ENCODE assay signal across 8 cellular contexts in the genomic region with DNA sequence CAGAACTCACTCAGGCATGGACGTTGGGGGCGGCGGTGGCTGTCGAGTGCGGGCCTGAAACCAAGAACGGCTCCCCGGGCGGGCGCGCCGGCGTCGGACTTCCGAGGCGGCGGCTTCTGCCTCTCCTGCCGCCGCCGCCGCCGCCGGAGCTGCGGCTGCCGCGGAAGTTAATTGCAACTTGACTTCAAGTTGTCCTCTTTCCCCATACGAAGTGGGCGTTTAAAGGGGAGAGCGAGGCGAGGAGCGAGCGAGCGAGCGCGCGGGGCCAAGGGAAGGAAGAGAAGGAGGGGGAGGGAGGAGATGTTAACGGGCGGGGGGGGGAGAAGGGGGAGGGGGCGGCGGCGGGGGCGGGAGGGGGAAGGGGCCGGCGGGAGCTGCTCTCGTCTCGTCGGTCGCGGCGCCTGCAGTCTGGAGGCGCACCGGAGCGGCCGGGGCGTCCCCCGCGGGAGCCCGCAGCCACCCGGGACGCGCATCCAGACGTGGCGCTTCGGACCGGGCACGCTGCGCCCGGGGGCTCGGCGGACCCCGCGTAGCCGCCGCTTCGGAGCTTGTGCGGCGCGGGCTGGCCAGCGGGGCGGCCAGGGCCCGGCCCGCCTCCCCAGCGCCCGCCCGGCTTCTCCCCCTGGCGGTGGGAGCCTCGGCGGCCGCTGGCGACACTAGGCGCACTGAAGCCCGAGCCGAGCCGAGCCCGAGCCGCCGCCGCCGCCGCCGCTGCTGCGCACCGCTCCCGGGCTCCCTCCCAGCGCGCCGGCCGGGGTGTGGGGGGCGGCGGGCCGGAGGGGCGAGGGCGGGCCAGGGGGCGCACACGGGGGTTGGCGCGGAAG. TPM values are rescaled to one million over a fixed set of nuclear protein-coding genes. Genes with fewer than 3 reads are reported as not detected.
DNase-seq lines count a peak whose midpoint lies in the region; ATAC-seq and TF ChIP-seq lines count a peak whose summit lies in the region.

No MANE protein-coding gene starts in this region.

- H3K27ac Mint-ChIP-seq in CD4-positive, alpha-beta T cell = peak overlapping the region; percentile 97
- H3K27ac Mint-ChIP-seq in activated naive CD4-positive, alpha-beta T cell treated with anti-CD3 and anti-CD28 coated beads, Interleukin-2, amount 10 ng/mL, durations not matched to agents 7 days and 5 days = peak overlapping the region; percentile 98

- ATAC-seq in CD4-positive, alpha-beta T cell (ENCODE audit: poor library complexity) = peak; percentile 60
- peak; percentile 96 for ATAC-seq in GM19397 (IDR thresholded peaks at IDR 0.05; ENCODE audit: unreplicated experiment)
- ATAC-seq in HG03565 (IDR thresholded peaks at IDR 0.05; ENCODE audit: unreplicated experiment) = peak; percentile 83
- ATAC-seq in heart right ventricle = peak; percentile 79 to 97 (median 92)
- peak; percentile 97 for ATAC-seq in psoas muscle

- H3K27me3 ChIP-seq in CD4-positive, alpha-beta T cell (ENCODE audit: control insufficient read depth, insufficient read depth, low read length) = no peaks in the 10 kb centered on the region
- H3K27me3 ChIP-seq in heart right ventricle (peaks cover 0 to 63% (median 32%) of the 10 kb centered on the region in 7 donors), psoas muscle (ENCODE audit: insufficient read depth in 3 of 3, low read length in 2 of 3) (peaks cover 0 to 37% (median 10%) of the 10 kb centered on the region in 3 donors)

- 0 to 1% methylated on average over 61 to 106 of the region's 116 CpGs for WGBS in heart right ventricle, 2 donors
- WGBS in psoas muscle, 3 donors = 0 to 1% (median 0%) methylated on average over 33 to 111 of the region's 116 CpGs

- no peak for TF ChIP-seq CTCF in CD4-positive, alpha-beta T cell (IDR thresholded peaks at IDR 0.05)
- TF ChIP-seq CTCF in heart right ventricle (IDR thresholded peaks at IDR 0.05) (peak in 6 of 9 donors; percentile 31 to 64 (median 45)), psoas muscle (IDR thresholded peaks at IDR 0.05) (peak; percentile 61)

- H3K36me3 ChIP-seq in heart right ventricle (no peaks in the 10 kb centered on the region), psoas muscle (ENCODE audit: insufficient read depth in 1 of 2, low read depth in 1 of 2) (no peaks in the 10 kb centered on the region)

- peaks cover 9% of the 10 kb centered on the region for H3K9me3 ChIP-seq in CD4-positive, alpha-beta T cell (ENCODE audit: control insufficient read depth, low read length)
- H3K9me3 ChIP-seq in heart right ventricle = peaks cover 0 to 16% (median 7%) of the 10 kb centered on the region in 11 donors
- peaks cover 3% of the 10 kb centered on the region for H3K9me3 ChIP-seq in psoas muscle

- no peaks in the 10 kb centered on the region for H3K9me3 Mint-ChIP-seq in CD4-positive, alpha-beta T cell
- H3K9me3 Mint-ChIP-seq in activated naive CD4-positive, alpha-beta T cell treated with anti-CD3 and anti-CD28 coated beads, Interleukin-2, amount 10 ng/mL, durations not matched to agents 7 days and 5 days = peaks cover 17% of the 10 kb centered on the region

- CTCF ChIA-PET in CD4-positive, alpha-beta T cell (lab: Charles Lee) = interaction anchor here (0.7 to 2.4 kb wide), 13 partner anchors 8 to 313 kb away, joined by 3 to 15 read pairs (median 4); no protein-coding TSS in a partner anchor
- CTCF ChIA-PET in activated naive CD4-positive, alpha-beta T cell treated with anti-CD3 and anti-CD28 coated beads, Interleukin-2, amount 10 ng/mL, durations not matched to agents 7 days and 5 days (lab: Charles Lee) = interaction anchor here (1.6 kb wide), 1 partner anchor 14 kb away, joined by 4 read pairs; no protein-coding TSS in a partner anchor

- H3K4me3 Mint-ChIP-seq in CD4-positive, alpha-beta T cell = peak overlapping the region; percentile 96
- peak overlapping the region; percentile 96 for H3K4me3 Mint-ChIP-seq in activated naive CD4-positive, alpha-beta T cell treated with anti-CD3 and anti-CD28 coated beads, Interleukin-2, amount 10 ng/mL, durations not matched to agents 7 days and 5 days

- no peaks in the 10 kb centered on the region for H3K27me3 Mint-ChIP-seq in CD4-positive, alpha-beta T cell
- peaks cover 6% of the 10 kb centered on the region for H3K27me3 Mint-ChIP-seq in activated naive CD4-positive, alpha-beta T cell treated with anti-CD3 and anti-CD28 coated beads, Interleukin-2, amount 10 ng/mL, durations not matched to agents 7 days and 5 days

- POLR2A ChIA-PET in CD4-positive, alpha-beta T cell (lab: Charles Lee) = interaction anchor here (0.7 to 10.4 kb wide), 35 partner anchors 8 to 545 kb away, joined by 3 to 152 read pairs (median 4); partner anchors contain the start of gene SATB1

- H3K36me3 Mint-ChIP-seq in CD4-positive, alpha-beta T cell (ENCODE audit: low read depth) = peaks cover 74% of the 10 kb centered on the region
- peaks cover 63% of the 10 kb centered on the region for H3K36me3 Mint-ChIP-seq in activated naive CD4-positive, alpha-beta T cell treated with anti-CD3 and anti-CD28 coated beads, Interleukin-2, amount 10 ng/mL, durations not matched to agents 7 days and 5 days

- intact Hi-C loops in CD4-positive, alpha-beta T cell (cut with DNase I, micrococcal nuclease) = loop anchor here (1.0 to 5.0 kb wide), 11 partner anchors 20 to 314 kb away; partner anchors contain the start of gene SATB1 (in 1 of the 2)
- intact Hi-C loops in heart right ventricle (cut with DNase I) (loop anchor here in 1 of 10 donors (2.0 kb wide), 1 partner anchor 20 kb away; the partner anchor contains the start of gene SATB1), psoas muscle (cut with DNase I) (loop anchor here in 1 of 2 donors (2.0 kb wide), 1 partner anchor 16 kb away; no protein-coding TSS in a partner anchor)

- DNase-seq in CD4-positive, alpha-beta T cell = peak; percentile 61 to 81 (median 74)
- peak; percentile 86 for DNase-seq in SK-N-DZ (ENCODE audit: low spot score)
- DNase-seq in activated naive CD4-positive, alpha-beta T cell treated with anti-CD3 and anti-CD28 coated beads, Interleukin-2, amount 10 ng/mL, durations not matched to agents 7 days and 5 days = peak; percentile 89
- peak; percentile 47 to 75 for DNase-seq in heart right ventricle
- DNase-seq in psoas muscle = peak; percentile 77 to 83
- no peak for DNase-seq in DMS79 (lab: John Stamatoyannopoulos, UW)

- H3K4me3 ChIP-seq in heart right ventricle (peak overlapping the region; percentile 46 to 66 (median 58)), psoas muscle (peak overlapping the region; percentile 71)

- H3K27ac ChIP-seq in CD4-positive, alpha-beta T cell (ENCODE audit: low read depth, low read length) = peak overlapping the region; percentile 86
- H3K27ac ChIP-seq in heart right ventricle (peak overlapping the region in 2 of 10 donors; percentile 23 to 79), psoas muscle (no peak overlapping the region)

- H3K4me1 ChIP-seq in heart right ventricle (peaks cover 0 to 30% (median 18%) of the 10 kb centered on the region in 9 donors), psoas muscle (peaks cover 11% of the 10 kb centered on the region)

- H3K4me1 Mint-ChIP-seq in CD4-positive, alpha-beta T cell (ENCODE audit: low read depth) = peaks cover 62% of the 10 kb centered on the region
- H3K4me1 Mint-ChIP-seq in activated naive CD4-positive, alpha-beta T cell treated with anti-CD3 and anti-CD28 coated beads, Interleukin-2, amount 10 ng/mL, durations not matched to agents 7 days and 5 days = peaks cover 34% of the 10 kb centered on the region

RNA-seq across cellular contexts. Expression of gene SATB1, which starts 19.7 kb away (rescaled TPM):
- total RNA-seq in CD4-positive, alpha-beta T cell = 100 to 1,000 TPM; 390 to 393 TPM
- polyA plus RNA-seq in SK-N-DZ (2014; cell fraction: cytosol; rRNA removed) = 60.7 and 66.5 TPM in 2 replicates
- polyA plus RNA-seq in SK-N-DZ (2014; cell fraction: nucleus; rRNA removed) = 36.4 and 76.3 TPM in 2 replicates
- total RNA-seq in heart right ventricle = 10 to 100 TPM; 34.2 to 73.7 (median 52.0) TPM
- polyA plus RNA-seq in heart right ventricle = 10 to 100 TPM in 1 of 2 donors, 1 to 10 TPM in 1; 8.8 to 18.9 TPM
- total RNA-seq in psoas muscle = 10 to 100 TPM; 34.0 to 53.2 (median 50.7) TPM
- 10 to 100 TPM in 2 of 3 donors, 1 to 10 TPM in 1; 6.4 to 27.8 (median 24.4) TPM for polyA plus RNA-seq in psoas muscle

Comparison
In these comparisons a context has a peak if more than half of its experiments do, and no peak if none do; other contexts are left out.
1. RNA of gene SATB1, which starts 19.7 kb away (total RNA-seq): 390 to 393 TPM in CD4-positive, alpha-beta T cell; 34.2 to 73.7 TPM in heart right ventricle and 34.0 to 53.2 TPM in psoas muscle; every median in the first group is over 4 times any median in the second.
2. Peak in every context shown above with its lines, with median percentiles within 50 percentile points of each other: ATAC-seq.